Comparison of ENCODE assay signal across 8 cellular contexts in the genomic region with DNA sequence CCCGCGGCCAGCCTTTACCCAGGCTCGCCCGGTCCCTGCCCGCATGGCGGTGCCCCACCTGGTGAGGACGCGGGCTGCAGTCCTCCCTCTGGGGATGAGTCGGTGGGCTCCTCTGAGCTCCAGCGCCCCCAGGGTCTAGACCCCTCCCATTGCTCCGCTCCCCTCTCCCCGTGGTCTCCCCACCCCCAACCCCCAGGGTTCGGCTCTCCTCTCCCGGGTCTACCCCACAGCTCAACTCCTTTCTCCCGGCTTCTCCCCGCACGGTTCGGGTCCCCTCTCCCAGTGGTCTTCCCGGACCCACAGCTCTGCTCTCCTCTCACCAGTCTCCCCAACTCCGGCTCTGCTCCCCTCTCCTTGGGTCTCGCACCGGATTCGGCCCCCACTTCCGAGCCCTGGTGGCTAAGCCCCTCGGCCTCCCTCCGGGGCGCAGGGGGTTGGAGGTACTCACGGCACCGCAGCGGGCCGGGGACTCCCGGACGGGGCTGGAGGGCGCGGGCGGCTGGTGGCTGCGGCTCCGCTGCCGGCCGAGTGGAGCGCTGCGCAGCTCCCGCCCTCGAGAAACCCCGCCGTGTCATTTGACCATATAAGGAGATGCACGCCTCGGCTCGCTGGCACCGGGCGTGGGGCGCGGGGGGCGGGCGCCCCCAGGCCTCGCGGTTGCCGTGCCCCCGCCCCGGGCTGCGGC. TPM values are rescaled to one million over a fixed set of nuclear protein-coding genes. Genes with fewer than 3 reads are reported as not detected.
DNase-seq lines count a peak whose midpoint lies in the region; ATAC-seq and TF ChIP-seq lines count a peak whose summit lies in the region.

A gene with protein sequence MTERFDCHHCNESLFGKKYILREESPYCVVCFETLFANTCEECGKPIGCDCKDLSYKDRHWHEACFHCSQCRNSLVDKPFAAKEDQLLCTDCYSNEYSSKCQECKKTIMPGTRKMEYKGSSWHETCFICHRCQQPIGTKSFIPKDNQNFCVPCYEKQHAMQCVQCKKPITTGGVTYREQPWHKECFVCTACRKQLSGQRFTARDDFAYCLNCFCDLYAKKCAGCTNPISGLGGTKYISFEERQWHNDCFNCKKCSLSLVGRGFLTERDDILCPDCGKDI (minus strand): TSS at position 530 of the 685 bp plus-strand sequence. CDS start 12,535 bp downstream, outside the sequence.

- H3K4me1 ChIP-seq in SK-N-SH (ENCODE audit: control insufficient read depth in 1 of 2, insufficient read depth in 2 of 2, low read depth in 1 of 2, low read length in 1 of 2) (peaks cover 4 to 6% of the 10 kb centered on the region in 2 experiments), trophoblast cell (ENCODE audit: control insufficient read depth in 1 of 2, insufficient read depth in 2 of 2, low read length in 2 of 2) (peaks cover 9 to 22% of the 10 kb centered on the region in 2 experiments), transverse colon (peaks cover 0 to 52% (median 24%) of the 10 kb centered on the region in 4 donors)

- peak within 1 kb of the TSS; percentile 65 for H2BK120ac ChIP-seq in trophoblast cell (ENCODE audit: insufficient read depth, low read length, poor library complexity)

- peak within 1 kb of the TSS; percentile 99 for H3K4ac ChIP-seq in trophoblast cell (ENCODE audit: low read depth, low read length)

- peak within 1 kb of the TSS; percentile 20 for H2AK5ac ChIP-seq in trophoblast cell (ENCODE audit: low read length)

- TF ChIP-seq RAD21 in SK-N-SH (IDR thresholded peaks at IDR 0.05; ENCODE audit: low read length) = peak; percentile 20; the same call in 1 of the 2 replicates

- H3K18ac ChIP-seq in trophoblast cell (ENCODE audit: low read length) = peak within 1 kb of the TSS; percentile 97

- H3K27ac ChIP-seq in SK-N-SH (ENCODE audit: low read depth in 2 of 2, low read length in 1 of 2) (peak within 1 kb of the TSS in 1 of 2 experiments; percentile 87; a peak in 3 of 4 replicates), trophoblast cell (ENCODE audit: low read depth, low read length) (peak within 1 kb of the TSS; percentile 62), transverse colon (peak within 1 kb of the TSS; percentile 85 to 95 (median 93))

- ATAC-seq in GM21515 (IDR thresholded peaks at IDR 0.05; ENCODE audit: unreplicated experiment) = peak; percentile 96

- H4K20me1 ChIP-seq in SK-N-SH (ENCODE audit: insufficient read depth) = peaks cover 16% of the 10 kb centered on the region; the same call in 1 of the 2 replicates

- H3K4me3 ChIP-seq in SK-N-SH (ENCODE audit: low read depth in 2 of 2, low read length in 1 of 2) (peak within 1 kb of the TSS; percentile 89 to 95), trophoblast cell (ENCODE audit: low read depth, low read length) (peak within 1 kb of the TSS; percentile 88), transverse colon (peak within 1 kb of the TSS; percentile 61 to 76 (median 70))

- H3K4me3 Mint-ChIP-seq in activated naive CD4-positive, alpha-beta T cell treated with anti-CD3 and anti-CD28 coated beads, Interleukin-2, amount 50 U/mL, for 24 hours = peak within 1 kb of the TSS; percentile 92

- peak; percentile 51 for DNase-seq in DMS53 treated with DMSO at 0.1 percent for 48 hours (lab: John Stamatoyannopoulos, UW; ENCODE audit: unreplicated experiment)
- peak; percentile 85 for DNase-seq in HuH-7 (ENCODE audit: low spot score)
- DNase-seq in SK-N-SH = peak; percentile 94
- peak in 41 of 42 donors; percentile 17 to 77 (median 56) for DNase-seq in head of caudate nucleus
- peak; percentile 74 to 82 for DNase-seq in trophoblast cell
- peak; percentile 78 for DNase-seq in transverse colon

- intact Hi-C loops in head of caudate nucleus (cut with DNase I) = no loop called here
- intact Hi-C loops in transverse colon (cut with DNase I; ENCODE audit: low total_unique reads) = loop anchor here (10.0 kb wide), 1 partner anchor 46 kb away; no protein-coding TSS in a partner anchor

- no peaks in the 10 kb centered on the region for H3K9me2 ChIP-seq in SK-N-SH

- peaks cover 0 to 8% of the 10 kb centered on the region in 2 experiments for H3K36me3 ChIP-seq in SK-N-SH (replicated peaks in 1 of 2; ENCODE audit: control insufficient read depth in 1 of 2, insufficient read depth in 2 of 2, low read length in 1 of 2)
- peaks cover 7 to 8% of the 10 kb centered on the region in 2 experiments for H3K36me3 ChIP-seq in trophoblast cell (ENCODE audit: control insufficient read depth in 1 of 2, insufficient read depth in 2 of 2, low read length in 2 of 2)
- no peaks in the 10 kb centered on the region for H3K36me3 ChIP-seq in transverse colon

- CTCF ChIA-PET in SK-N-SH (lab: Yijun Ruan, JAX) = interaction anchor here (0.8 to 3.8 kb wide), 19 partner anchors 9 to 123 kb away, joined by 3 to 21 read pairs (median 5); no protein-coding TSS in a partner anchor

- peak within 1 kb of the TSS; percentile 80 for H4K8ac ChIP-seq in trophoblast cell (ENCODE audit: low read depth, low read length)

- H3K9me3 ChIP-seq in SK-N-SH (no peaks in the 10 kb centered on the region), trophoblast cell (ENCODE audit: insufficient read depth, low read depth, low read length) (no peaks in the 10 kb centered on the region), transverse colon (no peaks in the 10 kb centered on the region)

- peak within 1 kb of the TSS; percentile 95 for H3K14ac ChIP-seq in trophoblast cell (ENCODE audit: low read length)

- H3K36me3 Mint-ChIP-seq in activated naive CD4-positive, alpha-beta T cell treated with anti-CD3 and anti-CD28 coated beads, Interleukin-2, amount 50 U/mL, for 24 hours = no peaks in the 10 kb centered on the region

- H3K27me3 ChIP-seq in SK-N-SH (ENCODE audit: insufficient read depth) = no peaks in the 10 kb centered on the region
- H3K27me3 ChIP-seq in trophoblast cell (ENCODE audit: insufficient read depth, low read length) = no peaks in the 10 kb centered on the region
- H3K27me3 ChIP-seq in transverse colon = no peaks in the 10 kb centered on the region

- H2BK12ac ChIP-seq in trophoblast cell (ENCODE audit: low read length) = peak within 1 kb of the TSS; percentile 68

- peak within 1 kb of the TSS; percentile 91 for H2BK5ac ChIP-seq in trophoblast cell (ENCODE audit: low read depth, low read length, poor library complexity)

- peaks cover 24% of the 10 kb centered on the region for H3K4me1 Mint-ChIP-seq in activated naive CD4-positive, alpha-beta T cell treated with anti-CD3 and anti-CD28 coated beads, Interleukin-2, amount 50 U/mL, for 24 hours

- TF ChIP-seq POLR2A in transverse colon (IDR thresholded peaks at IDR 0.05) = peak; percentile 96

- in situ Hi-C loops in transverse colon (cut with MboI; ENCODE audit: low pct_ligation_motif_present in 1 of 4, low pct_unique_long_range_greater_than_20kb in 1 of 4, low sequenced_read_pairs in 3 of 4) = no loop called here

- no peaks in the 10 kb centered on the region for H3K9me3 Mint-ChIP-seq in activated naive CD4-positive, alpha-beta T cell treated with anti-CD3 and anti-CD28 coated beads, Interleukin-2, amount 50 U/mL, for 24 hours

- H3F3A ChIP-seq in SK-N-SH (replicated peaks; ENCODE audit: insufficient read depth) = peaks cover 18% of the 10 kb centered on the region

- H3K23ac ChIP-seq in trophoblast cell (ENCODE audit: low read length) = no peak within 1 kb of the TSS

- peaks cover 15% of the 10 kb centered on the region for H3K79me1 ChIP-seq in trophoblast cell (ENCODE audit: low read length)

- peak within 1 kb of the TSS; percentile 74 for H4K12ac ChIP-seq in trophoblast cell (ENCODE audit: low read depth, low read length)

- H4K91ac ChIP-seq in trophoblast cell (ENCODE audit: low read depth, low read length) = peak within 1 kb of the TSS; percentile 91

- TF ChIP-seq EP300 in SK-N-SH (IDR thresholded peaks at IDR 0.05; ENCODE audit: borderline replicate concordance in 1 of 2, low read depth in 1 of 2, low read length in 1 of 2) (no peak), transverse colon (IDR thresholded peaks at IDR 0.05; ENCODE audit: low read depth) (no peak)

- H3K4me2 ChIP-seq in SK-N-SH (peak within 1 kb of the TSS; percentile 94), trophoblast cell (ENCODE audit: low read length) (peak within 1 kb of the TSS; percentile 76)

- peak within 1 kb of the TSS; percentile 86 for H3K27ac Mint-ChIP-seq in activated naive CD4-positive, alpha-beta T cell treated with anti-CD3 and anti-CD28 coated beads, Interleukin-2, amount 50 U/mL, for 24 hours

- H3K79me2 ChIP-seq in SK-N-SH (ENCODE audit: insufficient read depth) = peaks cover 47% of the 10 kb centered on the region
- peaks cover 20% of the 10 kb centered on the region for H3K79me2 ChIP-seq in trophoblast cell (ENCODE audit: control insufficient read depth, insufficient read depth, low read length, poor library complexity)

- H3K27me3 Mint-ChIP-seq in activated naive CD4-positive, alpha-beta T cell treated with anti-CD3 and anti-CD28 coated beads, Interleukin-2, amount 50 U/mL, for 24 hours = peaks cover 11% of the 10 kb centered on the region

- H3K9ac ChIP-seq in SK-N-SH (peak within 1 kb of the TSS; percentile 99), trophoblast cell (ENCODE audit: low read length) (peak within 1 kb of the TSS; percentile 98)

- POLR2A ChIA-PET in SK-N-SH (lab: Yijun Ruan, JAX) = interaction anchor here (0.9 to 1.4 kb wide), 3 partner anchors 14 to 61 kb away, joined by 3 to 7 read pairs (median 4); a partner anchor contains a TSS

- WGBS in SK-N-SH (ENCODE audit: low lambda C conversion rate) = 2% methylated on average over 26 of the region's 61 CpGs
- WGBS in trophoblast cell (ENCODE audit: extremely low coverage, insufficient coverage, insufficient read length) = no CpG with 5 or more reads among the region's 61 CpGs
- WGBS in transverse colon (ENCODE audit: low coverage in 1 of 2), 2 donors = 2 to 4% methylated on average over 4 to 36 of the region's 61 CpGs

- TF ChIP-seq CTCF in SK-N-SH (IDR thresholded peaks at IDR 0.05) (peak; percentile 48), transverse colon (IDR thresholded peaks at IDR 0.05) (peak; percentile 38 to 78 (median 54))

- H2AFZ ChIP-seq in SK-N-SH (ENCODE audit: low read depth) (peak within 1 kb of the TSS; percentile 73), trophoblast cell (ENCODE audit: insufficient read depth, low read length, poor library complexity) (peak within 1 kb of the TSS; percentile 96)

TF ChIP-seq in SK-N-SH, 30 proteins besides CTCF, POLR2A, EP300 and RAD21 (continues in another document):
- TF ChIP-seq EZH2phosphoT487 (IDR thresholded peaks at IDR 0.05; ENCODE audit: borderline replicate concordance, low read depth) = no peak

RNA-seq across cellular contexts. Expression of the gene that starts here (rescaled TPM):
- polyA plus RNA-seq in SK-N-SH (2012; rRNA removed) = 31.7 and 33.1 TPM in 2 replicates
- polyA plus RNA-seq in SK-N-SH (2012; cell fraction: cytosol; rRNA removed) = 25.7 and 28.6 TPM in 2 replicates
- 23.6 and 27.0 TPM in 2 replicates for polyA plus RNA-seq in SK-N-SH (2012; cell fraction: nucleus; rRNA removed)
- polyA plus RNA-seq in trophoblast cell (2013) = 83.4 and 89.8 TPM in 2 replicates
- 100 to 1,000 TPM in 1 of 4 donors, 10 to 100 TPM in 3; 56.1 to 140 (median 89.2) TPM for total RNA-seq in transverse colon
